8 cellular contexts compared by ENCODE assay signal in the genomic region with DNA sequence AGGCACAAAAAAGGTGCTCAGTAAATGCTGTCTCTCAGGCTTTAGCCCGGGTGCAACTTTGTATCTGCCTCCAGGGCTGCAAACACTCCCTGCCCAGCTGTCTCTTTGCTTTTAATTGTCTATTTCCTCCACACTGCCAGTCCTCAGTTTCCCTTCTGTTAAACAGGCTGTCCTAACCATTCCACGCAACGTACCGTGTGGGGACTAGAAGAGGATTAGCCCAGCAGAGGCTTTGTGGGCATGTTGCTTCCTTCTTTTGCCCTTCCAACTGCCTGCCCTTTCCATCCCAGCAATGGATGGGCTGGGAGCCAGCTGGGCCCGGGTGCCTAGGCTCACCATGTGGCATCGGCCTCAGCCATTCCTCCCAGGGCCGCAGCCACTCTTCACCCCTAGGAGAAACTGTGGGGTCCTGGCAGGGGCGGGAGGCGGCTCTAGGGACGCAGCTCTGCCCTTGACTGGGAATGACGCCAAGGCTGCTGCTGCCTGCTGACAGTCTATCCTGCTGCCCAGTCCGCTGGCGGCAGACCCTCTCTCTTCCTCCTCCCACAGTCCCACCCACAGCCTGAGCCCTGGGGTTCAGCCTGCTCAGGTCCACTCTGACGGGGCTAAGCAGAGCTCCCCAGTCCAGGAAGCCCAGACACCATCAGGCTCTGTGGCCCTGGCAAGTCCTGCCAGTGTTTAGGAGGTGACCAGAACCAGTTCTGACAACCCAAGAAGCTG. TPM values are rescaled to one million over a fixed set of nuclear protein-coding genes. Genes with fewer than 3 reads are reported as not detected.
DNase-seq lines count a peak whose midpoint lies in the region; ATAC-seq and TF ChIP-seq lines count a peak whose summit lies in the region.

No MANE protein-coding gene starts in this region.

- H3K27ac Mint-ChIP-seq in activated naive CD8-positive, alpha-beta T cell treated with anti-CD3 and anti-CD28 coated beads for 36 hours, result peak overlapping the region; percentile 75
- H3K27ac Mint-ChIP-seq in mesothelial cell of epicardium, result no peak overlapping the region

- no peak for ATAC-seq in GM19452 (IDR thresholded peaks at IDR 0.05; ENCODE audit: unreplicated experiment)

- no peak for TF ChIP-seq CTCF in mesothelial cell of epicardium (IDR thresholded peaks at IDR 0.05; ENCODE audit: unreplicated experiment)

- peak overlapping the region; percentile 77 for H3K4me3 Mint-ChIP-seq in activated naive CD8-positive, alpha-beta T cell treated with anti-CD3 and anti-CD28 coated beads for 36 hours
- no peak overlapping the region for H3K4me3 Mint-ChIP-seq in mesothelial cell of epicardium

- H3K36me3 Mint-ChIP-seq in activated naive CD8-positive, alpha-beta T cell treated with anti-CD3 and anti-CD28 coated beads for 36 hours, result no peaks in the 10 kb centered on the region
- H3K36me3 Mint-ChIP-seq in mesothelial cell of epicardium, result no peaks in the 10 kb centered on the region

- peak; percentile 42 for DNase-seq in DMS79 (lab: John Stamatoyannopoulos, UW)
- DNase-seq in MV-4-11 (lab: John Stamatoyannopoulos, UW), result peak; percentile 64
- no peak for DNase-seq in activated naive CD8-positive, alpha-beta T cell treated with anti-CD3 and anti-CD28 coated beads for 36 hours
- DNase-seq in mesothelial cell of epicardium (ENCODE audit: low spot score in 2 of 2, unreplicated experiment in 2 of 2), result peak; percentile 12 to 33
- no peak for DNase-seq in dermis blood vessel endothelial cell
- no peak for DNase-seq in LoVo (ENCODE audit: low spot score)
- no peak for DNase-seq in occipital lobe (lab: John Stamatoyannopoulos, UW)

- H3K4me1 Mint-ChIP-seq in activated naive CD8-positive, alpha-beta T cell treated with anti-CD3 and anti-CD28 coated beads for 36 hours, result peaks cover 16% of the 10 kb centered on the region
- peaks cover 19% of the 10 kb centered on the region for H3K4me1 Mint-ChIP-seq in mesothelial cell of epicardium

- no peaks in the 10 kb centered on the region for H3K9me3 Mint-ChIP-seq in activated naive CD8-positive, alpha-beta T cell treated with anti-CD3 and anti-CD28 coated beads for 36 hours
- no peaks in the 10 kb centered on the region for H3K9me3 Mint-ChIP-seq in mesothelial cell of epicardium

- H3K27me3 Mint-ChIP-seq in activated naive CD8-positive, alpha-beta T cell treated with anti-CD3 and anti-CD28 coated beads for 36 hours, result no peaks in the 10 kb centered on the region
- H3K27me3 Mint-ChIP-seq in mesothelial cell of epicardium (ENCODE audit: low read depth), result no peaks in the 10 kb centered on the region

RNA-seq across cellular contexts. Expression of a gene that starts 40.6 kb away (rescaled TPM):
- total RNA-seq in activated naive CD8-positive, alpha-beta T cell treated with anti-CD3 and anti-CD28 coated beads for 36 hours, result 10 to 100 TPM; 42.3 to 47.7 TPM
- 18.2 to 19.9 TPM (median 19.2 TPM) in 3 replicates for total RNA-seq in mesothelial cell of epicardium
- total RNA-seq in dermis blood vessel endothelial cell, result 17.2 and 51.9 TPM in 2 replicates
- 86.6 TPM for total RNA-seq in occipital lobe

Comparison
In these comparisons a context has a peak if more than half of its experiments do, and no peak if none do; other contexts are left out.
1. DNase-seq: peak in DMS79 (single experiment), MV-4-11 (single experiment) and mesothelial cell of epicardium (2 of 2); none in activated naive CD8-positive, alpha-beta T cell treated with anti-CD3 and anti-CD28 coated beads for 36 hours (single experiment), dermis blood vessel endothelial cell (single experiment), LoVo (single experiment) and occipital lobe (single experiment).